In the genomic region with DNA sequence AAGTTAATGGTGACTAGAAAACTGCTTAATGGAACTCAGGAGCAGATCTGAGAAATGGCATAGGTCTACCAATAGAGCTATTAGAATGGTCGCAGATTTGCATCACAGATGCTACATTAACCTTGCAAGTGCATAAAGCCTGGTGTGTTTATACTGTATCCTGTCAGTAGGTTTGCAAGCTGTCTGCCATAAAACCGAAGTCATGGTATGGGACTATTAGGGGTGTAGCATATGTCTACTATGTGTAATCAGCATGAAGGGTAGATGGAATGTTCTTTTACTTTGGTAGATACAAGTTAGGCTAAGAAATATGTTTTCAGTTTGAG, we compare ENCODE assay signal across 14 cellular contexts.
"Had no signal": no experiment of that assay in that cellular context is flagged by ENCODE, and none has a peak within 500 bp of the region (broad histone marks: within the 10 kb centered on the region; RNA-seq: fewer than 3 reads in every experiment).

No MANE protein-coding gene starts in this region.

- H3K4me3 ChIP-seq: esophagus muscularis mucosa, pancreas, suprapubic skin had no signal

- H3K36me3 ChIP-seq: brain microvascular endothelial cell, esophagus muscularis mucosa, pancreas, suprapubic skin had no signal

- ATAC-seq: activated T-helper 17 cell treated with anti-CD3 and anti-CD28 coated beads, Interleukin-2, amount 50 U/mL, for 72 hours; pancreas; sciatic nerve had no signal

- DNase-seq: activated CD4-positive, alpha-beta T cell treated with anti-CD3 and anti-CD28 coated beads, Interleukin-2, amount 10 ng/mL, durations not matched to agents 24 days and 14 days; activated CD4-positive, CD25-positive, alpha-beta regulatory T cell; activated naive CD4-positive, alpha-beta T cell treated with Interleukin-2 at 50 U/mL for 16 hours; activated T-cell treated with anti-CD3 and anti-CD28 coated beads for 4 hours; anterior cingulate cortex; brain microvascular endothelial cell; cortex of kidney; effector CD4-positive, alpha-beta T cell; midbrain; pancreas had no signal

- H3K9me3 ChIP-seq: esophagus muscularis mucosa, pancreas, suprapubic skin had no signal

- H3K27ac ChIP-seq: brain microvascular endothelial cell, esophagus muscularis mucosa, pancreas, suprapubic skin had no signal

- H3K27me3 ChIP-seq: brain microvascular endothelial cell, esophagus muscularis mucosa, pancreas, suprapubic skin had no signal

- H3K4me1 ChIP-seq: pancreas, suprapubic skin had no signal
